34 cellular contexts compared by ENCODE assay signal in the genomic region with DNA sequence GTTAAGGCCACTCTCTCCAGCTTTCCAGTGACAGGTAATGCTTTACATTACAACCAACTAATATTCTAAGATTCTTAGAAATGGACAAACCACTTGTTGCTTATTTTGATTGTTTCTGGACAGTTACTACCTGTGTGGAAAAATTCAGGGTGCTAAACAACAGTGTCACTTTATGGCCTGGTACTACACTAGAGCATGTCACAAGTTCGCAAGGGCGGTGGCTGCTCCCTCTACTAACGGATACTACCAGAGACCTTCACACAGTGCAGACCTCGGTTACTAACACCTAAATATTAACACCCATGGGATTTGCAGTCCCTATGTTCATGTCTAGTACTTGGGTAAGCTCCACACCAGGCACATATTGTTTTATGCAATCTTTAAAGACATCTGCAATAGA.
"Had no signal": no experiment of that assay in that cellular context is flagged by ENCODE, and none has a peak within 500 bp of the region (broad histone marks: within the 10 kb centered on the region; RNA-seq: fewer than 3 reads in every experiment).

No MANE protein-coding gene starts in this region.

- H3K27me3 ChIP-seq: adrenal gland, body of pancreas, brain microvascular endothelial cell, breast epithelium had no signal

- H3K27ac Mint-ChIP-seq: activated CD4-positive, alpha-beta memory T cell treated with anti-CD3 and anti-CD28 coated beads, Interleukin-2, amount 10 ng/mL, durations not matched to agents 7 days and 5 days; activated CD4-positive, alpha-beta T cell treated with anti-CD3 and anti-CD28 coated beads for 36 hours; activated CD4-positive, alpha-beta T cell treated with anti-CD3 and anti-CD28 coated beads, Interleukin-2, amount 10 ng/mL, durations not matched to agents 7 days and 5 days; activated CD8-positive, alpha-beta memory T cell treated with anti-CD3 and anti-CD28 coated beads, Interleukin-2, amount 10 ng/mL, durations not matched to agents 7 days and 5 days; activated CD8-positive, alpha-beta T cell treated with anti-CD3 and anti-CD28 coated beads, Interleukin-2, amount 10 ng/mL, durations not matched to agents 7 days and 5 days; activated naive CD4-positive, alpha-beta T cell treated with anti-CD3 and anti-CD28 coated beads for 36 hours; activated naive CD4-positive, alpha-beta T cell treated with anti-CD3 and anti-CD28 coated beads, Interleukin-2, amount 50 U/mL, for 72 hours; activated naive CD8-positive, alpha-beta T cell treated with anti-CD3 and anti-CD28 coated beads for 36 hours; activated T-helper 2 cell treated with anti-CD3 and anti-CD28 coated beads, Interferon-gamma antibody, Interleukin-2, Interleukin-4, amounts not matched to agents 10 μg/mL and 5 μg/mL and 100 μg/mL, durations not matched to agents 14 hours and 24 hours and 36 hours; T-helper 1 cell treated with Interleukin-12 subunit alpha and Interleukin-12 subunit beta and Interleukin-4 antibody, amounts not matched to agents 30 μg/mL and 1 μg/mL, for 36 hours; T-helper 2 cell treated with Interferon-gamma antibody and Interleukin-4, amounts not matched to agents 5 μg/mL and 100 μg/mL, for 36 hours had no signal

- ATAC-seq: activated CD4-positive, CD25-positive, alpha-beta regulatory T cell treated with anti-CD3 and anti-CD28 coated beads, Interleukin-2, amount 50 U/mL, for 24 hours; activated CD8-positive, alpha-beta memory T cell treated with anti-CD3 and anti-CD28 coated beads, Interleukin-2, amount 10 ng/mL, durations not matched to agents 7 days and 5 days; activated CD8-positive, alpha-beta T cell treated with anti-CD3 and anti-CD28 coated beads, Interleukin-2, amount 10 ng/mL, durations not matched to agents 7 days and 5 days; body of pancreas had no signal

- H3K9me3 Mint-ChIP-seq: activated naive CD4-positive, alpha-beta T cell treated with anti-CD3 and anti-CD28 coated beads for 36 hours had no signal

- H3K4me1 ChIP-seq: body of pancreas had no signal

- H3K4me3 ChIP-seq: adrenal gland, body of pancreas, breast epithelium had no signal

- H3K9me3 ChIP-seq: adrenal gland, body of pancreas, breast epithelium had no signal

- H3K4me1 Mint-ChIP-seq: activated CD4-positive, alpha-beta T cell treated with anti-CD3 and anti-CD28 coated beads, Interleukin-2, amount 10 ng/mL, durations not matched to agents 7 days and 5 days had no signal

- H3K4me3 Mint-ChIP-seq: activated CD4-positive, alpha-beta memory T cell treated with anti-CD3 and anti-CD28 coated beads, Interleukin-2, amount 10 ng/mL, durations not matched to agents 7 days and 5 days; activated CD4-positive, alpha-beta T cell treated with anti-CD3 and anti-CD28 coated beads for 36 hours; activated CD4-positive, alpha-beta T cell treated with anti-CD3 and anti-CD28 coated beads, Interleukin-2, amount 10 ng/mL, durations not matched to agents 7 days and 5 days; activated CD8-positive, alpha-beta memory T cell treated with anti-CD3 and anti-CD28 coated beads, Interleukin-2, amount 10 ng/mL, durations not matched to agents 7 days and 5 days; activated CD8-positive, alpha-beta T cell treated with anti-CD3 and anti-CD28 coated beads, Interleukin-2, amount 10 ng/mL, durations not matched to agents 7 days and 5 days; activated naive CD4-positive, alpha-beta T cell treated with anti-CD3 and anti-CD28 coated beads for 36 hours; activated naive CD8-positive, alpha-beta T cell treated with anti-CD3 and anti-CD28 coated beads for 36 hours; activated T-cell treated with anti-CD3 and anti-CD28 coated beads, Interleukin-2, amount 50 U/mL, for 24 hours; T-helper 1 cell treated with Interleukin-12 subunit alpha and Interleukin-12 subunit beta and Interleukin-4 antibody, amounts not matched to agents 30 μg/mL and 1 μg/mL, for 36 hours; T-helper 2 cell treated with Interferon-gamma antibody and Interleukin-4, amounts not matched to agents 5 μg/mL and 100 μg/mL, for 36 hours had no signal

- H3K27me3 Mint-ChIP-seq: activated CD4-positive, alpha-beta memory T cell treated with anti-CD3 and anti-CD28 coated beads, Interleukin-2, amount 10 ng/mL, durations not matched to agents 7 days and 5 days; activated CD4-positive, alpha-beta T cell treated with anti-CD3 and anti-CD28 coated beads for 36 hours; activated CD4-positive, alpha-beta T cell treated with anti-CD3 and anti-CD28 coated beads, Interleukin-2, amount 10 ng/mL, durations not matched to agents 7 days and 5 days; activated CD8-positive, alpha-beta memory T cell treated with anti-CD3 and anti-CD28 coated beads, Interleukin-2, amount 10 ng/mL, durations not matched to agents 7 days and 5 days; activated naive CD8-positive, alpha-beta T cell treated with anti-CD3 and anti-CD28 coated beads for 36 hours; activated T-cell treated with anti-CD3 and anti-CD28 coated beads, Interleukin-2, amount 50 U/mL, for 24 hours had no signal

- DNase-seq: activated CD4-positive, alpha-beta memory T cell treated with anti-CD3 and anti-CD28 coated beads, Interleukin-2, amount 10 ng/mL, durations not matched to agents 7 days and 5 days; activated CD4-positive, alpha-beta T cell treated with anti-CD3 and anti-CD28 coated beads for 1 hour; activated CD4-positive, alpha-beta T cell treated with anti-CD3 and anti-CD28 coated beads, Interleukin-2, amount 10 ng/mL, durations not matched to agents 7 days and 5 days; activated CD4-positive, CD25-positive, alpha-beta regulatory T cell; activated CD8-positive, alpha-beta memory T cell treated with anti-CD3 and anti-CD28 coated beads for 24 hours; activated CD8-positive, alpha-beta memory T cell treated with anti-CD3 and anti-CD28 coated beads, Interleukin-2, amount 10 ng/mL, durations not matched to agents 7 days and 5 days; activated CD8-positive, alpha-beta memory T cell treated with anti-CD3 and anti-CD28 coated beads, Interleukin-2, amount 50 U/mL, for 48 hours; activated CD8-positive, alpha-beta T cell treated with anti-CD3 and anti-CD28 coated beads, Interleukin-2, amount 10 ng/mL, durations not matched to agents 7 days and 5 days; activated effector memory CD4-positive, alpha-beta T cell treated with Interleukin-2 at 50 U/mL for 16 hours; activated gamma-delta T cell treated with Interleukin-2 at 50 U/mL for 16 hours; activated naive CD4-positive, alpha-beta T cell; activated naive CD4-positive, alpha-beta T cell treated with anti-CD3 and anti-CD28 coated beads for 36 hours; activated naive CD4-positive, alpha-beta T cell treated with anti-CD3 and anti-CD28 coated beads, Interleukin-2, amount 50 U/mL, for 16 hours; activated naive CD8-positive, alpha-beta T cell treated with anti-CD3 and anti-CD28 coated beads for 36 hours; activated T-cell treated with anti-CD3 and anti-CD28 coated beads, Interleukin-2, amount 50 U/mL, for 24 hours; activated T-cell treated with anti-CD3 and anti-CD28 coated beads, Interleukin-2, amount 50 U/mL, for 48 hours; adrenal gland; amniotic stem cell; aorta; body of pancreas; brain microvascular endothelial cell; central memory CD4-positive, alpha-beta T cell; SW 1271; T-helper 1 cell; T-helper 2 cell; T-helper 9 cell had no signal

- H3K27ac ChIP-seq: adrenal gland, body of pancreas, brain microvascular endothelial cell, breast epithelium, VCaP had no signal
